ENCODE assay signal across 16 cellular contexts in the genomic region with DNA sequence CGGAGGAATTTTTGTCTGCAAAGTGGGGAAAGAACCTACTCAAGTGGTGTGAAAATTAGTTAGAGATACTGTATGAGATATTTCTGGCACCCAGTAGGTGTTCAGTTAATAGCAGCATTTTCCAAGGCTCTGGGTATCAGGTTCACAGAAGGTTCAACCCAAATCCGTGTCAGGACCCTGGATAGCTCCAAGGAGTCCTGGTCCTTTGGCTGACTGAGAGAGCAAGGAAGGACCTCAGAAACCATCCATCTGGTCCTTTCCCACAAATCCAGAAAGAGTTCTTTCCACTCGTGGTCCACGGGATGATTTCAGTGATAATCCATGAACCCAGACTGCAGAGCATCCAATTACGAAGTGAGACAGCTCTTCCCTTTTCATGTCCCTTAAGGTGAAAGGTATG. TPM values are rescaled to one million over a fixed set of nuclear protein-coding genes. Genes with fewer than 3 reads are reported as not detected.
DNase-seq lines count a peak whose midpoint lies in the region; ATAC-seq lines count a peak whose summit lies in the region.
"Had no signal": no experiment of that assay in that cellular context is flagged by ENCODE, and none has a peak within 500 bp of the region (broad histone marks: within the 10 kb centered on the region; RNA-seq: fewer than 3 reads in every experiment).

No MANE protein-coding gene starts in this region.

- in situ Hi-C loops in T47D (cut with HindIII; ENCODE audit: low pct_unique_long_range_greater_than_20kb, low sequenced_read_pairs) = no loop called here

- H3K27me3 ChIP-seq in mesendoderm (ENCODE audit: insufficient read depth, low read length, poor library complexity) (no peaks in the 10 kb centered on the region), right cardiac atrium (ENCODE audit: control insufficient read depth, insufficient read depth) (no peaks in the 10 kb centered on the region)
- H3K27me3 ChIP-seq: foreskin keratinocyte had no signal

- no peak for ATAC-seq in GM19328 (IDR thresholded peaks at IDR 0.05; ENCODE audit: unreplicated experiment)
- ATAC-seq in Right ventricle myocardium superior (ENCODE audit: poor library complexity) = no peak
- ATAC-seq in right cardiac atrium = no peak
- ATAC-seq: foreskin keratinocyte, left lobe of liver had no signal

- no peak overlapping the region for H3K56ac ChIP-seq in mesendoderm (ENCODE audit: low read length)

- H2BK15ac ChIP-seq in mesendoderm (replicated peaks; ENCODE audit: low read depth) = no peak overlapping the region

- no peak overlapping the region for H3K4me2 ChIP-seq in mesendoderm (ENCODE audit: low read length)

- WGBS in mesendoderm (ENCODE audit: extremely low coverage, insufficient coverage, low lambda C conversion rate) = no CpG with 5 or more reads among the region's 5 CpGs
- WGBS in right cardiac atrium = 42% methylated on average over 5 of the region's 5 CpGs

- H4K8ac ChIP-seq in mesendoderm (ENCODE audit: low read depth, low read length) = no peak overlapping the region

- H3K18ac ChIP-seq in mesendoderm (ENCODE audit: low read length) = no peak overlapping the region

- no peaks in the 10 kb centered on the region for H3K36me3 ChIP-seq in mesendoderm (ENCODE audit: control insufficient read depth, insufficient read depth, low read length)
- H3K36me3 ChIP-seq: spleen, tibial nerve had no signal

- H3K4me1 ChIP-seq in mesendoderm (ENCODE audit: control insufficient read depth, low read depth, low read length) = no peaks in the 10 kb centered on the region
- H3K4me1 ChIP-seq in right cardiac atrium (ENCODE audit: control insufficient read depth, insufficient read depth, low read length) = no peaks in the 10 kb centered on the region
- H3K4me1 ChIP-seq: spleen, tibial nerve had no signal

- H3K4me3 ChIP-seq in mesendoderm (ENCODE audit: low read length) (no peak overlapping the region), right cardiac atrium (ENCODE audit: low read length) (no peak overlapping the region)
- H3K4me3 ChIP-seq: spleen, tibial nerve had no signal

- no peak overlapping the region for H4K5ac ChIP-seq in mesendoderm (ENCODE audit: low read length)

- no peak overlapping the region for H3K23ac ChIP-seq in mesendoderm (ENCODE audit: low read length)

- H2BK5ac ChIP-seq in mesendoderm (ENCODE audit: low read length) = no peak overlapping the region

- H3K9me3 ChIP-seq in right cardiac atrium (ENCODE audit: control insufficient read depth, low read length) = no peaks in the 10 kb centered on the region
- H3K9me3 ChIP-seq: spleen, tibial nerve had no signal

- H2BK120ac ChIP-seq in mesendoderm (ENCODE audit: low read depth, low read length) = no peak overlapping the region

- H3K4ac ChIP-seq in mesendoderm (ENCODE audit: low read depth, low read length) = no peak overlapping the region

- no peaks in the 10 kb centered on the region for H3K79me1 ChIP-seq in mesendoderm (ENCODE audit: low read length)

- DNase-seq in DMS 273 (lab: John Stamatoyannopoulos, UW; ENCODE audit: unreplicated experiment) (peak; percentile 4), DMS 273 treated with DMSO at 0.1 percent for 48 hours (lab: John Stamatoyannopoulos, UW) (no peak), MV-4-11 (lab: John Stamatoyannopoulos, UW) (peak; percentile 5), T47D (ENCODE audit: low read depth in 1 of 2, low spot score in 1 of 2) (peak; percentile 67 to 71), mesendoderm (peak; percentile 57), Right ventricle myocardium superior (no peak), right cardiac atrium (no peak)
- DNase-seq: activated CD4-positive, alpha-beta T cell treated with anti-CD3 and anti-CD28 coated beads, Interleukin-2, amount 50 U/mL, for 1 hour; foreskin keratinocyte; NCI-H1092; NCI-H526; spleen had no signal

- H3K9ac ChIP-seq in mesendoderm (ENCODE audit: low read length) = no peak overlapping the region

- no peaks in the 10 kb centered on the region for H3K79me2 ChIP-seq in mesendoderm (ENCODE audit: control insufficient read depth, insufficient read depth, low read length)

- intact Hi-C loops in Right ventricle myocardium superior (cut with DNase I) = no loop called here
- intact Hi-C loops in right cardiac atrium (cut with DNase I) = no loop called here

- no peak overlapping the region for H2AK5ac ChIP-seq in mesendoderm (ENCODE audit: low read length)

- H3K27ac ChIP-seq in mesendoderm (ENCODE audit: low read depth, low read length) (no peak overlapping the region), right cardiac atrium (ENCODE audit: low read length) (no peak overlapping the region)
- H3K27ac ChIP-seq: 22Rv1, foreskin keratinocyte, spleen, tibial nerve had no signal

RNA-seq across cellular contexts. Expression of a gene that starts 51.4 kb away (rescaled TPM):
- polyA plus RNA-seq in mesendoderm (2013, experiment 1 of 2) = 0.56 TPM
- 0.55 TPM for polyA plus RNA-seq in mesendoderm (2013, experiment 2 of 2)
- total RNA-seq in Right ventricle myocardium superior (not detected), right cardiac atrium (not detected)
- 0.02 TPM for polyA plus RNA-seq in right cardiac atrium

Comparison
In these comparisons a context has a peak if more than half of its experiments do, and no peak if none do; other contexts are left out.
1. DNase-seq: peak in DMS 273 (single experiment), MV-4-11 (single experiment), T47D (2 of 2) and mesendoderm (single experiment); none in DMS 273 treated with DMSO at 0.1 percent for 48 hours (single experiment), Right ventricle myocardium superior (single experiment) and right cardiac atrium (0 of 3).